Comparison of ENCODE assay signal across 26 cellular contexts in the genomic region with DNA sequence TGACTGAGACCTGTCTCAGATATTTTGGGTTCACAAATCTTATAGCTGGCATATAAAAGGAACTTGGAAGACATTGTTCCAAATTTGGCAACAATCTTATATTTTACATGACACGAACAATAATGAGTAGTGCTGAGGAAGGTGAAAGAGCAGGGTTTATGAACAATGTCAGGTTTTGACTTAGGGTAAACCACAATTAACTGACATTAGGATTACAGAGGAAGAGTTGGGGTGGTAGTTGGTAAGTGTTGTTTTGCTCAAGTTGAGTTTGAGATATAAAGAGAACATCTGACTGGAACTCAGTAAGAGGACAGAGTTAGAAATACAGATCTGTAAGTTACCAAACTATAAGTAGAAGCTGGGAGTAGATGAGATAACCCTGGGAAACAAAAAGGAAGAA. TPM values are rescaled to one million over a fixed set of nuclear protein-coding genes. Genes with fewer than 3 reads are reported as not detected.
A peak's percentile ranks its signal among the peaks of the same experiment; 100 is the strongest.
DNase-seq lines count a peak whose midpoint lies in the region; ATAC-seq and TF ChIP-seq lines count a peak whose summit lies in the region.
"Had no signal": no experiment of that assay in that cellular context is flagged by ENCODE, and none has a peak within 500 bp of the region (broad histone marks: within the 10 kb centered on the region; RNA-seq: fewer than 3 reads in every experiment).

No MANE protein-coding gene starts in this region.

- peaks cover 16 to 34% (median 26%) of the 10 kb centered on the region in 4 donors for H3K4me1 Mint-ChIP-seq in CD4-positive, CD25-positive, alpha-beta regulatory T cell
- H3K4me1 Mint-ChIP-seq in GM23338 (peaks cover 68% of the 10 kb centered on the region), T-helper 17 cell (peaks cover 13% of the 10 kb centered on the region)
- H3K4me1 Mint-ChIP-seq: central memory CD8-positive, alpha-beta T cell; nephron had no signal

- H3K79me2 ChIP-seq in GM23338 (replicated peaks; ENCODE audit: insufficient read depth) = no peaks in the 10 kb centered on the region

- H3K9me3 ChIP-seq in CD4-positive, CD25-positive, alpha-beta regulatory T cell (ENCODE audit: control insufficient read depth in 2 of 2, low read length in 2 of 2) = no peaks in the 10 kb centered on the region
- H3K9me3 ChIP-seq in T-helper 17 cell (ENCODE audit: control insufficient read depth, low read length, poor library complexity, severe bottlenecking) (no peaks in the 10 kb centered on the region), iPS DF 6.9 (ENCODE audit: control insufficient read depth, insufficient read depth, low read length) (no peaks in the 10 kb centered on the region), Peyer's patch (no peaks in the 10 kb centered on the region)
- H3K9me3 ChIP-seq: ovary, right atrium auricular region, spleen, testis, vagina had no signal

- peaks cover 6% of the 10 kb centered on the region for H3K36me3 ChIP-seq in CD4-positive, CD25-positive, alpha-beta regulatory T cell (ENCODE audit: control insufficient read depth, insufficient read depth, low read length)
- no peaks in the 10 kb centered on the region for H3K36me3 ChIP-seq in GM23338 (ENCODE audit: insufficient read depth)
- 0 out of 2 replicates have a peak, but pooled peaks cover 2% of the 10 kb centered on the region for H3K36me3 ChIP-seq in iPS DF 6.9 (ENCODE audit: control insufficient read depth, insufficient read depth, low read length)
- peaks cover 0 to 6% (median 0%) of the 10 kb centered on the region in 3 donors for H3K36me3 ChIP-seq in Peyer's patch
- H3K36me3 ChIP-seq: ovary, right atrium auricular region, vagina had no signal

- TF ChIP-seq CTCF in GM23338 (conservative IDR thresholded peaks at IDR 0.05; ENCODE audit: low read depth in 2 of 2) = no peak
- no peak for TF ChIP-seq CTCF in Peyer's patch (IDR thresholded peaks at IDR 0.05)

- no peak overlapping the region for H2AFZ ChIP-seq in GM23338

- no peak for ATAC-seq in CD4-positive, CD25-positive, alpha-beta regulatory T cell (ENCODE audit: low read depth in 2 of 2)
- ATAC-seq in GM23338 = no peak; the same call in 2 of the 3 replicates
- ATAC-seq in T-helper 17 cell = no peak
- no peak for ATAC-seq in GM19324 (IDR thresholded peaks at IDR 0.05; ENCODE audit: low FRiP score, unreplicated experiment)

- peak overlapping the region in 2 of 4 donors; percentile 33 to 66 for H3K4me3 Mint-ChIP-seq in CD4-positive, CD25-positive, alpha-beta regulatory T cell
- H3K4me3 Mint-ChIP-seq in GM23338 = peak overlapping the region; percentile 47
- no peak overlapping the region for H3K4me3 Mint-ChIP-seq in T-helper 17 cell
- H3K4me3 Mint-ChIP-seq: activated naive CD8-positive, alpha-beta T cell; central memory CD8-positive, alpha-beta T cell; HFFc6; nephron had no signal

- no peaks in the 10 kb centered on the region for H4K20me1 ChIP-seq in GM23338 (replicated peaks; ENCODE audit: insufficient read depth)

- no peak for TF ChIP-seq POLR2A in Peyer's patch (IDR thresholded peaks at IDR 0.05)

- no peaks in the 10 kb centered on the region for H3K27me3 ChIP-seq in CD4-positive, CD25-positive, alpha-beta regulatory T cell (ENCODE audit: control insufficient read depth, insufficient read depth, low read length)
- no peaks in the 10 kb centered on the region for H3K27me3 ChIP-seq in GM23338 (ENCODE audit: insufficient read depth)
- no peaks in the 10 kb centered on the region for H3K27me3 ChIP-seq in iPS DF 6.9 (ENCODE audit: control insufficient read depth, insufficient read depth, low read length)
- no peaks in the 10 kb centered on the region for H3K27me3 ChIP-seq in Peyer's patch
- H3K27me3 ChIP-seq: ovary, right atrium auricular region, spleen, testis, vagina had no signal

- DNase-seq in CD4-positive, CD25-positive, alpha-beta regulatory T cell = peak in 1 of 3 donors; percentile 74
- DNase-seq in GM23338 (ENCODE audit: low spot score) = no peak
- no peak for DNase-seq in T-helper 17 cell
- DNase-seq in iPS DF 6.9 (ENCODE audit: low read depth, low spot score) = no peak
- no peak for DNase-seq in Peyer's patch
- DNase-seq in KG1 (lab: John Stamatoyannopoulos, UW) = no peak
- DNase-seq: activated CD8-positive, alpha-beta memory T cell treated with anti-CD3 and anti-CD28 coated beads for 24 hours; activated T-cell treated with anti-CD3 and anti-CD28 coated beads, Interleukin-2, amount 50 U/mL, for 48 hours; HFFc6; Kasumi-1; kidney; NCI-H1694; NCI-H69; OCI-M1; ovary; spleen; stimulated activated CD4-positive, alpha-beta T cell treated with anti-CD3 and anti-CD28 coated beads, Interleukin-4, amount 100 ng/mL, for 1 hour; stimulated activated naive CD4-positive, alpha-beta T cell treated with Interleukin-2 at 50 U/mL for 16 hours; T1000; testis had no signal

- peaks cover 41% of the 10 kb centered on the region for H3K36me3 Mint-ChIP-seq in CD4-positive, CD25-positive, alpha-beta regulatory T cell
- H3K36me3 Mint-ChIP-seq in GM23338 (ENCODE audit: low read depth) = peaks cover 30% of the 10 kb centered on the region
- peaks cover 8% of the 10 kb centered on the region for H3K36me3 Mint-ChIP-seq in T-helper 17 cell (ENCODE audit: low read depth)

- peaks cover 12% of the 10 kb centered on the region; the same call in 1 of the 2 replicates for H3F3A ChIP-seq in GM23338 (replicated peaks; ENCODE audit: low read depth)

- H3K9me2 ChIP-seq in GM23338 (ENCODE audit: insufficient read depth) = no peaks in the 10 kb centered on the region

- peak overlapping the region; percentile 66 for H3K4me3 ChIP-seq in CD4-positive, CD25-positive, alpha-beta regulatory T cell (ENCODE audit: low read depth, low read length)
- H3K4me3 ChIP-seq in GM23338 (peak overlapping the region; percentile 37), iPS DF 6.9 (ENCODE audit: low read length) (no peak overlapping the region), Peyer's patch (no peak overlapping the region)
- H3K4me3 ChIP-seq: ovary, right atrium auricular region, spleen, testis, vagina had no signal

- WGBS in iPS DF 6.9 (ENCODE audit: insufficient coverage, insufficient read length) = no CpG with 5 or more reads among the region's 1 CpG

- peak overlapping the region; percentile 27 to 74 (median 32) for H3K27ac Mint-ChIP-seq in CD4-positive, CD25-positive, alpha-beta regulatory T cell
- H3K27ac Mint-ChIP-seq in GM23338 = peak overlapping the region; percentile 92
- peak overlapping the region; percentile 79 for H3K27ac Mint-ChIP-seq in T-helper 17 cell
- H3K27ac Mint-ChIP-seq: activated naive CD8-positive, alpha-beta T cell; HFFc6 had no signal

- H3K4me1 ChIP-seq in CD4-positive, CD25-positive, alpha-beta regulatory T cell (ENCODE audit: control insufficient read depth, insufficient read depth, low read length, poor library complexity, severe bottlenecking) = peaks cover 23% of the 10 kb centered on the region
- H3K4me1 ChIP-seq in GM23338 (ENCODE audit: insufficient read depth) (peaks cover 56% of the 10 kb centered on the region), iPS DF 6.9 (ENCODE audit: control insufficient read depth, insufficient read depth, low read length) (peaks cover 2% of the 10 kb centered on the region; the same call in 1 of the 2 replicates), Peyer's patch (no peaks in the 10 kb centered on the region)
- H3K4me1 ChIP-seq: right atrium auricular region, testis, vagina had no signal

- H3K4me2 ChIP-seq in GM23338 = peak overlapping the region; percentile 68

- no peaks in the 10 kb centered on the region for H3K27me3 Mint-ChIP-seq in CD4-positive, CD25-positive, alpha-beta regulatory T cell
- H3K27me3 Mint-ChIP-seq in GM23338 (ENCODE audit: insufficient read depth, low read depth, poor library complexity) (peaks cover 12% of the 10 kb centered on the region), T-helper 17 cell (no peaks in the 10 kb centered on the region)
- H3K27me3 Mint-ChIP-seq: activated naive CD8-positive, alpha-beta T cell; central memory CD8-positive, alpha-beta T cell had no signal

- no peaks in the 10 kb centered on the region for H3K9me3 Mint-ChIP-seq in CD4-positive, CD25-positive, alpha-beta regulatory T cell
- H3K9me3 Mint-ChIP-seq in GM23338 = no peaks in the 10 kb centered on the region
- H3K9me3 Mint-ChIP-seq: central memory CD8-positive, alpha-beta T cell; HFFc6; nephron had no signal

- peak overlapping the region; percentile 62 for H3K27ac ChIP-seq in CD4-positive, CD25-positive, alpha-beta regulatory T cell (ENCODE audit: insufficient read depth, low read length, poor library complexity, severe bottlenecking)
- peak overlapping the region; percentile 99 for H3K27ac ChIP-seq in GM23338 (ENCODE audit: low read depth)
- peak overlapping the region; percentile 39 for H3K27ac ChIP-seq in iPS DF 6.9 (ENCODE audit: low read length)
- peak overlapping the region in 1 of 4 donors; percentile 6 for H3K27ac ChIP-seq in Peyer's patch
- H3K27ac ChIP-seq: ovary, right atrium auricular region, testis, vagina had no signal

TF ChIP-seq in GM23338, 12 proteins besides CTCF, POLR2A, EP300 and RAD21 (continues in another document):
- TF ChIP-seq EZH2 (IDR thresholded peaks at IDR 0.05; ENCODE audit: low read depth, unreplicated experiment) (no peak), NANOG (IDR thresholded peaks at IDR 0.05; ENCODE audit: borderline replicate concordance) (no peak), ZNF114 (CRISPR knock-in tag; IDR thresholded peaks at IDR 0.05) (no peak), JUNB (IDR thresholded peaks at IDR 0.05; ENCODE audit: unreplicated experiment) (no peak), POLR2AphosphoS5 (IDR thresholded peaks at IDR 0.05; ENCODE audit: low read depth) (no peak), CREB1 (CRISPR knock-in tag; IDR thresholded peaks at IDR 0.05; ENCODE audit: low read depth) (no peak)

RNA-seq across cellular contexts. Expression of a gene that starts 15.2 kb away (rescaled TPM):
- 5.9 TPM for total RNA-seq in CD4-positive, CD25-positive, alpha-beta regulatory T cell
- polyA plus RNA-seq in CD4-positive, CD25-positive, alpha-beta regulatory T cell = 10 to 100 TPM in 3 of 4 donors, 1 to 10 TPM in 1; 7.7 to 13.8 (median 10.8) TPM
- 17.0 and 17.5 TPM in 2 replicates for total RNA-seq in GM23338 (2014; rRNA removed; shearing (Covaris generic))
- 14.5 and 16.4 TPM in 2 replicates for polyA plus RNA-seq in GM23338 (2016; fragmentation: Nextera tagmentation; extraction: Ambion mirVana)
- total RNA-seq in T-helper 17 cell (1 to 10 TPM; 3.1 to 5.4 TPM), Peyer's patch (1 to 10 TPM; 4.1 to 6.3 (median 5.1) TPM)

RNA-seq across cellular contexts. Expression of a gene that starts 15.2 kb away (rescaled TPM):
- total RNA-seq in CD4-positive, CD25-positive, alpha-beta regulatory T cell = 9.5 TPM
- polyA plus RNA-seq in CD4-positive, CD25-positive, alpha-beta regulatory T cell = 10 to 100 TPM in 3 of 4 donors, 1 to 10 TPM in 1; 8.6 to 15.1 (median 11.8) TPM
- 19.2 and 19.3 TPM in 2 replicates for total RNA-seq in GM23338 (2014; rRNA removed; shearing (Covaris generic))
- 16.6 and 18.4 TPM in 2 replicates for polyA plus RNA-seq in GM23338 (2016; fragmentation: Nextera tagmentation; extraction: Ambion mirVana)
- total RNA-seq in T-helper 17 cell = 10 to 100 TPM; 11.9 to 12.5 TPM
- 10 to 100 TPM in 3 of 4 donors, 1 to 10 TPM in 1; 8.2 to 19.8 (median 12.8) TPM for total RNA-seq in Peyer's patch

Comparison
In these comparisons a context has a peak if more than half of its experiments do, and no peak if none do; other contexts are left out.
1. H3K4me3 ChIP-seq: peak in CD4-positive, CD25-positive, alpha-beta regulatory T cell (single experiment) and GM23338 (single experiment); none in iPS DF 6.9 (single experiment) and Peyer's patch (0 of 4).
2. H3K27ac Mint-ChIP-seq: peak in every context shown above with its lines; median percentile 92 in GM23338; 79 in T-helper 17 cell; 32 in CD4-positive, CD25-positive, alpha-beta regulatory T cell.